26 cellular contexts compared by ENCODE assay signal in the genomic region with DNA sequence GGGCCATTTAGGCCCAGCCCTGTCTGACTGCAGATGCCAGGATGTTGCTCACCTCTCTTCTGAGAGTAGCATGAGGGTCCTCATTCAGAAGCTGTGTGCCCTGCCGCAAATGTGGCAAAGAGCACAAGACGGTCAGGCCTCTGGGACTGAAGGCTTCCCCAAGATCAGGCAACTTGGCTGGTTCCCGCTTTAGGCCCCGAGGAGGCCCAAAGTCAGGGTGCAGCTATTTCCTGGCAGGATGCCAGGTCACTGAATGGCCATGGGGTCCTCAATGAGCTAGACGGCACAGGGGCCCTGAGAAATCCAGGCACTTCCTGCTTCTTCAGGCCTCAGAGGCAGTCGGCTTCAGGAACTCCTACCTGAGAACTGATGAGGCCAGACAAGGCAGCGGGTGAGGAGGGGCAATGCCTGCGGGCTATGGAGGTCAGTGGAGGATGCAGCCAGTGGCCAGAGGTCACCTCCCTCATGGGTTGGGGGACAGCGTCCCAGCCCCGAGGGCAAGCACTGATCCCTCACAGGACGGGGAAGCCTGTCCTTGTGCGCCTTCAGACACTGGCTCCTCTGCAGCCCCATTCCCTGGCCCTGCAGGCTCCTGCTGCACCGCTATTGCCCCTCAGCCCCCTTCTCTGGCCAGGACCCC. TPM values are rescaled to one million over a fixed set of nuclear protein-coding genes. Genes with fewer than 3 reads are reported as not detected.
DNase-seq lines count a peak whose midpoint lies in the region; ATAC-seq, FAIRE-seq and TF ChIP-seq lines count a peak whose summit lies in the region.
"Had no signal": no experiment of that assay in that cellular context is flagged by ENCODE, and none has a peak within 500 bp of the region (broad histone marks: within the 10 kb centered on the region; RNA-seq: fewer than 3 reads in every experiment).

No MANE protein-coding gene starts in this region.

- peaks cover 0 to 19% of the 10 kb centered on the region in 2 experiments; a peak in 3 of 5 replicates for H3K4me1 ChIP-seq in K562 (replicated peaks in 1 of 2; ENCODE audit: control insufficient read depth in 2 of 2, insufficient read depth in 2 of 2, low read length in 2 of 2)

- no peak for ATAC-seq in K562
- no peak for ATAC-seq in GM21786 (IDR thresholded peaks at IDR 0.05; ENCODE audit: unreplicated experiment)
- no peak for ATAC-seq in T-cell (replicated peaks in 1 of 4)
- ATAC-seq in Right ventricle myocardium inferior: no peak
- ATAC-seq: Panc1 had no signal

- BruUV-seq in K562 (replicated peaks; lab: Mats Ljungman, UMichigan): no TSS peak

- intact Hi-C loops in activated CD4-positive, alpha-beta memory T cell treated with anti-CD3 and anti-CD28 coated beads for 36 hours (cut with micrococcal nuclease): no loop called here
- intact Hi-C loops in K562 (cut with micrococcal nuclease) (no loop called here), posterior vena cava (cut with DNase I) (no loop called here), Right ventricle myocardium inferior (cut with DNase I) (no loop called here)

- in situ Hi-C loops in K562 (cut with MboI): no loop called here

- POLR2A ChIA-PET in activated CD4-positive, alpha-beta memory T cell treated with anti-CD3 and anti-CD28 coated beads for 36 hours (lab: Charles Lee): no interaction called here
- POLR2A ChIA-PET in activated CD4-positive, alpha-beta memory T cell treated with anti-CD3 and anti-CD28 coated beads, Interleukin-2, amount 10 ng/mL, durations not matched to agents 7 days and 5 days (lab: Charles Lee): no interaction called here
- POLR2A ChIA-PET in K562 (lab: Yijun Ruan, JAX) (interaction anchor here (0.7 kb wide), 1 partner anchor 13 kb away, joined by 3 read pairs; no protein-coding TSS in a partner anchor), T-cell (lab: Charles Lee) (no interaction called here)

- no peaks in the 10 kb centered on the region for H3K27me3 Mint-ChIP-seq in activated CD4-positive, alpha-beta memory T cell treated with anti-CD3 and anti-CD28 coated beads for 36 hours
- H3K27me3 Mint-ChIP-seq in activated CD4-positive, alpha-beta memory T cell treated with anti-CD3 and anti-CD28 coated beads, Interleukin-2, amount 10 ng/mL, durations not matched to agents 7 days and 5 days: no peaks in the 10 kb centered on the region
- H3K27me3 Mint-ChIP-seq in T-cell: no peaks in the 10 kb centered on the region

- TF ChIP-seq CTCF in K562 (IDR thresholded peaks at IDR 0.05 in 2 of 3, conservative IDR thresholded peaks at IDR 0.05 in 1 of 3; ENCODE audit: insufficient read depth in 2 of 3, low read depth in 1 of 3, low read length in 3 of 3): no peak

- no peaks in the 10 kb centered on the region for H4K20me1 ChIP-seq in K562 (replicated peaks; ENCODE audit: control insufficient read depth, insufficient read depth, low read length)

- H3K27ac ChIP-seq in K562 (ENCODE audit: extremely low read depth, low read depth, low read length): no peak overlapping the region
- H3K27ac ChIP-seq: SK-N-MC had no signal

- H3K36me3 ChIP-seq in H7 (replicated peaks; ENCODE audit: control insufficient read depth, insufficient read depth, low read length) (no peaks in the 10 kb centered on the region), K562 (ENCODE audit: control insufficient read depth, insufficient read depth, low read length) (no peaks in the 10 kb centered on the region)

- H3K27ac Mint-ChIP-seq in activated CD4-positive, alpha-beta memory T cell treated with anti-CD3 and anti-CD28 coated beads for 36 hours: no peak overlapping the region
- no peak overlapping the region for H3K27ac Mint-ChIP-seq in activated CD4-positive, alpha-beta memory T cell treated with anti-CD3 and anti-CD28 coated beads, Interleukin-2, amount 10 ng/mL, durations not matched to agents 7 days and 5 days
- no peak overlapping the region for H3K27ac Mint-ChIP-seq in T-cell

- TF ChIP-seq EP300 in K562 (IDR thresholded peaks at IDR 0.05; ENCODE audit: low read length): no peak

- H3K9me3 ChIP-seq in K562 (replicated peaks; ENCODE audit: control insufficient read depth, insufficient read depth, low read depth, low read length): no peaks in the 10 kb centered on the region

- CTCF ChIA-PET in activated CD4-positive, alpha-beta memory T cell treated with anti-CD3 and anti-CD28 coated beads for 36 hours (lab: Charles Lee): no interaction called here
- CTCF ChIA-PET in activated CD4-positive, alpha-beta memory T cell treated with anti-CD3 and anti-CD28 coated beads, Interleukin-2, amount 10 ng/mL, durations not matched to agents 7 days and 5 days (lab: Charles Lee): no interaction called here
- CTCF ChIA-PET in K562 (lab: Yijun Ruan, JAX; ENCODE audit: low intra/inter-chr PET ratio) (no interaction called here), T-cell (lab: Charles Lee) (interaction anchor here in 1 of 2 donors (0.6 kb wide), 1 partner anchor 340 kb away, joined by 4 read pairs; no protein-coding TSS in a partner anchor)

- no peaks in the 10 kb centered on the region for H3K4me1 Mint-ChIP-seq in activated CD4-positive, alpha-beta memory T cell treated with anti-CD3 and anti-CD28 coated beads for 36 hours (ENCODE audit: low read depth)
- no peaks in the 10 kb centered on the region for H3K4me1 Mint-ChIP-seq in activated CD4-positive, alpha-beta memory T cell treated with anti-CD3 and anti-CD28 coated beads, Interleukin-2, amount 10 ng/mL, durations not matched to agents 7 days and 5 days
- H3K4me1 Mint-ChIP-seq in T-cell: no peaks in the 10 kb centered on the region

- no peaks in the 10 kb centered on the region for H3K36me3 Mint-ChIP-seq in activated CD4-positive, alpha-beta memory T cell treated with anti-CD3 and anti-CD28 coated beads for 36 hours
- H3K36me3 Mint-ChIP-seq in activated CD4-positive, alpha-beta memory T cell treated with anti-CD3 and anti-CD28 coated beads, Interleukin-2, amount 10 ng/mL, durations not matched to agents 7 days and 5 days (ENCODE audit: low read depth): no peaks in the 10 kb centered on the region
- H3K36me3 Mint-ChIP-seq in T-cell: no peaks in the 10 kb centered on the region

- no peak overlapping the region for H3K4me2 ChIP-seq in K562 (ENCODE audit: insufficient read depth, low read length)

- peaks cover 5% of the 10 kb centered on the region for H3K9me1 ChIP-seq in K562 (ENCODE audit: control insufficient read depth, insufficient read depth, low read length)

- peak; percentile 7 for DNase-seq in activated CD4-positive, alpha-beta memory T cell treated with anti-CD3 and anti-CD28 coated beads for 36 hours
- no peak for DNase-seq in activated CD4-positive, alpha-beta memory T cell treated with anti-CD3 and anti-CD28 coated beads, Interleukin-2, amount 10 ng/mL, durations not matched to agents 7 days and 5 days
- DNase-seq in H7: peak; percentile 42
- DNase-seq in K562 (ENCODE audit: extremely low read depth in 1 of 4, low spot score in 3 of 4): no peak
- DNase-seq in posterior vena cava (ENCODE audit: low spot score): peak; percentile 71
- DNase-seq in T-cell: no peak
- DNase-seq in Right ventricle myocardium inferior (ENCODE audit: missing footprints): no peak
- DNase-seq: 8988T, ACHN, Calu3, DMS79 treated with DMSO at 0.1 percent for 48 hours, NCI-H1048, NCI-H1417, NCI-H1694, NCI-H2029 treated with DMSO at 0.1 percent for 48 hours, NCI-H2227 treated with DMSO at 0.1 percent for 48 hours, NCI-H526 treated with DMSO at 0.1 percent for 48 hours, SIG-M5 had no signal

- no peak overlapping the region for H2AFZ ChIP-seq in K562 (ENCODE audit: low read depth, low read length)

- 58% methylated on average over 13 of the region's 13 CpGs for WGBS in K562 (ENCODE audit: insufficient coverage, low coverage, missing lambda C conversion rate)

- H3K79me2 ChIP-seq in K562 (ENCODE audit: control insufficient read depth, insufficient read depth, low read length): no peaks in the 10 kb centered on the region

- no peak for TF ChIP-seq RAD21 in K562 (CRISPR knock-in tag; conservative IDR thresholded peaks at IDR 0.05 in 1 of 2, IDR thresholded peaks at IDR 0.05 in 1 of 2)

- FAIRE-seq in K562 (lab: Jason Lieb, UNC): no peak
- FAIRE-seq: GM19239 had no signal

- no peak overlapping the region for H3K9ac ChIP-seq in K562 (ENCODE audit: insufficient read depth in 1 of 2, low read depth in 2 of 2, low read length in 2 of 2)

- no peaks in the 10 kb centered on the region for H3K9me3 Mint-ChIP-seq in activated CD4-positive, alpha-beta memory T cell treated with anti-CD3 and anti-CD28 coated beads for 36 hours
- H3K9me3 Mint-ChIP-seq in activated CD4-positive, alpha-beta memory T cell treated with anti-CD3 and anti-CD28 coated beads, Interleukin-2, amount 10 ng/mL, durations not matched to agents 7 days and 5 days: no peaks in the 10 kb centered on the region
- H3K9me3 Mint-ChIP-seq in T-cell: no peaks in the 10 kb centered on the region

- no peak overlapping the region for H3K4me3 Mint-ChIP-seq in activated CD4-positive, alpha-beta memory T cell treated with anti-CD3 and anti-CD28 coated beads for 36 hours
- H3K4me3 Mint-ChIP-seq in activated CD4-positive, alpha-beta memory T cell treated with anti-CD3 and anti-CD28 coated beads, Interleukin-2, amount 10 ng/mL, durations not matched to agents 7 days and 5 days: no peak overlapping the region
- H3K4me3 Mint-ChIP-seq in T-cell: no peak overlapping the region

- no peaks in the 10 kb centered on the region for H3K27me3 ChIP-seq in H7 (ENCODE audit: control insufficient read depth, insufficient read depth, low read length)
- peaks cover 0 to 13% of the 10 kb centered on the region in 2 experiments; a peak in 1 of 5 replicates for H3K27me3 ChIP-seq in K562 (ENCODE audit: control insufficient read depth in 2 of 2, insufficient read depth in 2 of 2, low read length in 2 of 2)

- TF ChIP-seq POLR2A in K562 (conservative IDR thresholded peaks at IDR 0.05): no peak

- H3K4me3 ChIP-seq in H7 (ENCODE audit: insufficient read depth, low read depth, low read length) (no peak overlapping the region), K562 (no peak overlapping the region)
- H3K4me3 ChIP-seq: SK-N-MC had no signal

RNA-seq across cellular contexts. Expression of gene LMAN2L, which starts 44.9 kb away (rescaled TPM):
- 1 to 10 TPM; 5.7 to 6.1 TPM for total RNA-seq in activated CD4-positive, alpha-beta memory T cell treated with anti-CD3 and anti-CD28 coated beads for 36 hours
- total RNA-seq in activated CD4-positive, alpha-beta memory T cell treated with anti-CD3 and anti-CD28 coated beads, Interleukin-2, amount 10 ng/mL, durations not matched to agents 7 days and 5 days: 10 to 100 TPM; 10.8 to 12.2 TPM
- 20.8 and 22.5 TPM in 2 replicates for total RNA-seq in H7 (2014; rRNA removed; shearing (Covaris generic))
- total RNA-seq in K562 (2011; cell fraction: chromatin; rRNA removed; ENCODE audit: low replicate concordance): 23.1 and 26.6 TPM in 2 replicates
- 23.9 and 25.3 TPM in 2 replicates for total RNA-seq in K562 (2011; cell fraction: nucleolus; rRNA removed)
- 23.2 and 26.7 TPM in 2 replicates for total RNA-seq in K562 (2011; cell fraction: nucleoplasm; rRNA removed)
- 7.2 and 11.0 TPM in 2 replicates for total RNA-seq in K562 (2014; rRNA removed)
- total RNA-seq in K562 (2014; rRNA removed; fragmentation: Illumina TruSeq; extraction: Trizol): 10.0 and 10.8 TPM in 2 replicates
- 12.3 and 13.1 TPM in 2 replicates for total RNA-seq in K562 (2015; rRNA removed; fragmentation: Illumina TruSeq; extraction: Trizol)
- total RNA-seq in K562 (2021): 9.2 and 9.8 TPM in 2 replicates
- 14.7 and 17.7 TPM in 2 replicates for polyA plus RNA-seq in K562 (2011; rRNA removed)
- 10.8 and 13.6 TPM in 2 replicates for polyA plus RNA-seq in K562 (2011; cell fraction: cytosol; rRNA removed)
- polyA plus RNA-seq in K562 (2011; cell fraction: nucleus; rRNA removed): 11.2 and 13.0 TPM in 2 replicates
- polyA plus RNA-seq in K562 (2012): 11.7 and 15.4 TPM in 2 replicates
- 10.2 and 12.5 TPM in 2 replicates for polyA plus RNA-seq in K562 (2014; fragmentation: Illumina TruSeq; extraction: Trizol)
- 10 to 100 TPM; 24.4 to 37.7 TPM for polyA plus RNA-seq in K562 (2014; fragmentation: Nextera tagmentation; extraction: Ambion mirVana)
- polyA plus RNA-seq in K562 (2014; rRNA removed): 9.2 and 12.2 TPM in 2 replicates
- 11.6 and 12.3 TPM in 2 replicates for polyA minus RNA-seq in K562 (2011; rRNA and poly(A)+ RNA removed)
- 3.5 and 4.0 TPM in 2 replicates for polyA minus RNA-seq in K562 (2011; cell fraction: cytosol; rRNA and poly(A)+ RNA removed)
- polyA minus RNA-seq in K562 (2011; cell fraction: nucleus; rRNA and poly(A)+ RNA removed): 5.7 TPM in 2 replicates
- 10 to 100 TPM in 1 of 2 donors, 1 to 10 TPM in 1; 9.0 to 14.5 TPM for total RNA-seq in posterior vena cava
- 1 to 10 TPM; 4.7 to 8.9 (median 7.8) TPM for total RNA-seq in T-cell
- 26.2 TPM for total RNA-seq in Right ventricle myocardium inferior

RNA-seq across cellular contexts. Expression of gene FER1L5, which starts 52.4 kb away (rescaled TPM):
- not detected for total RNA-seq in activated CD4-positive, alpha-beta memory T cell treated with anti-CD3 and anti-CD28 coated beads for 36 hours
- not detected for total RNA-seq in activated CD4-positive, alpha-beta memory T cell treated with anti-CD3 and anti-CD28 coated beads, Interleukin-2, amount 10 ng/mL, durations not matched to agents 7 days and 5 days
- total RNA-seq in H7 (2014; rRNA removed; shearing (Covaris generic)): 0.07 and 0.24 TPM in 2 replicates
- total RNA-seq in K562 (2011; cell fraction: chromatin; rRNA removed; ENCODE audit: low replicate concordance): 0.19 TPM in 1 of 2 replicates, not detected in the other
- total RNA-seq in K562 (2011; cell fraction: nucleolus; rRNA removed): not detected in 2 replicates
- not detected in 2 replicates for total RNA-seq in K562 (2011; cell fraction: nucleoplasm; rRNA removed)
- total RNA-seq in K562 (2014; rRNA removed) (not detected in 2 replicates), K562 (2014; rRNA removed; fragmentation: Illumina TruSeq; extraction: Trizol) (not detected in 2 replicates), K562 (2015; rRNA removed; fragmentation: Illumina TruSeq; extraction: Trizol) (not detected in 2 replicates), K562 (2021) (not detected in 2 replicates), posterior vena cava (under 1 TPM in 1 of 2 donors, not detected in 1; 0.05 TPM), T-cell (not detected), Right ventricle myocardium inferior (not detected)
- polyA plus RNA-seq in K562 (2011; rRNA removed) (0.01 TPM in 1 of 2 replicates, not detected in the other), K562 (2014; fragmentation: Illumina TruSeq; extraction: Trizol) (not detected in 2 replicates), K562 (2014; fragmentation: Nextera tagmentation; extraction: Ambion mirVana) (under 1 TPM; 0.01 TPM), K562 (2014; rRNA removed) (not detected in 2 replicates)
- not detected in 2 replicates for polyA plus RNA-seq in K562 (2011; cell fraction: cytosol; rRNA removed)
- not detected in 2 replicates for polyA plus RNA-seq in K562 (2011; cell fraction: nucleus; rRNA removed)
- polyA plus RNA-seq in K562 (2012): not detected in 2 replicates
- 0.03 TPM in 1 of 2 replicates, not detected in the other for polyA minus RNA-seq in K562 (2011; rRNA and poly(A)+ RNA removed)
- polyA minus RNA-seq in K562 (2011; cell fraction: cytosol; rRNA and poly(A)+ RNA removed): not detected in 2 replicates
- not detected in 2 replicates for polyA minus RNA-seq in K562 (2011; cell fraction: nucleus; rRNA and poly(A)+ RNA removed)
- total RNA-seq: Calu3, H4, HT1080, NCI-H460, OCI-LY7 had no signal

RNA-seq across cellular contexts. Expression of gene KANSL3, which starts 56.8 kb away (rescaled TPM):
- total RNA-seq in activated CD4-positive, alpha-beta memory T cell treated with anti-CD3 and anti-CD28 coated beads for 36 hours: 10 to 100 TPM; 33.7 to 39.4 TPM
- total RNA-seq in activated CD4-positive, alpha-beta memory T cell treated with anti-CD3 and anti-CD28 coated beads, Interleukin-2, amount 10 ng/mL, durations not matched to agents 7 days and 5 days: 10 to 100 TPM; 58.2 to 60.9 TPM
- 32.3 and 33.5 TPM in 2 replicates for total RNA-seq in H7 (2014; rRNA removed; shearing (Covaris generic))
- total RNA-seq in K562 (2011; cell fraction: chromatin; rRNA removed; ENCODE audit: low replicate concordance): 185 and 224 TPM in 2 replicates
- total RNA-seq in K562 (2011; cell fraction: nucleolus; rRNA removed): 117 and 128 TPM in 2 replicates
- 131 and 167 TPM in 2 replicates for total RNA-seq in K562 (2011; cell fraction: nucleoplasm; rRNA removed)
- total RNA-seq in K562 (2014; rRNA removed) (32.8 and 34.4 TPM in 2 replicates), K562 (2014; rRNA removed; fragmentation: Illumina TruSeq; extraction: Trizol) (25.5 and 29.1 TPM in 2 replicates), K562 (2015; rRNA removed; fragmentation: Illumina TruSeq; extraction: Trizol) (30.0 and 31.1 TPM in 2 replicates), K562 (2021) (43.7 and 46.2 TPM in 2 replicates), posterior vena cava (10 to 100 TPM; 34.0 to 36.1 TPM), T-cell (10 to 100 TPM; 55.1 to 67.6 (median 60.2) TPM), Right ventricle myocardium inferior (31.9 TPM)
- polyA plus RNA-seq in K562 (2011; rRNA removed) (27.1 and 35.5 TPM in 2 replicates), K562 (2014; fragmentation: Illumina TruSeq; extraction: Trizol) (33.8 and 36.5 TPM in 2 replicates), K562 (2014; fragmentation: Nextera tagmentation; extraction: Ambion mirVana) (10 to 100 TPM; 11.3 to 20.1 TPM), K562 (2014; rRNA removed) (27.9 and 31.3 TPM in 2 replicates)
- polyA plus RNA-seq in K562 (2011; cell fraction: cytosol; rRNA removed): 28.7 and 29.0 TPM in 2 replicates
- 80.3 and 95.3 TPM in 2 replicates for polyA plus RNA-seq in K562 (2011; cell fraction: nucleus; rRNA removed)
- polyA plus RNA-seq in K562 (2012): 35.6 and 36.3 TPM in 2 replicates
- 62.4 and 65.0 TPM in 2 replicates for polyA minus RNA-seq in K562 (2011; rRNA and poly(A)+ RNA removed)
- 25.7 and 31.9 TPM in 2 replicates for polyA minus RNA-seq in K562 (2011; cell fraction: cytosol; rRNA and poly(A)+ RNA removed)
- 55.6 and 71.6 TPM in 2 replicates for polyA minus RNA-seq in K562 (2011; cell fraction: nucleus; rRNA and poly(A)+ RNA removed)

Comparison
In these comparisons a context has a peak if more than half of its experiments do, and no peak if none do; other contexts are left out.
1. DNase-seq: peak in activated CD4-positive, alpha-beta memory T cell treated with anti-CD3 and anti-CD28 coated beads for 36 hours (single experiment), H7 (single experiment) and posterior vena cava (single experiment); none in activated CD4-positive, alpha-beta memory T cell treated with anti-CD3 and anti-CD28 coated beads, Interleukin-2, amount 10 ng/mL, durations not matched to agents 7 days and 5 days (single experiment), K562 (0 of 4), T-cell (0 of 34) and Right ventricle myocardium inferior (single experiment).